In genomic region chr3:15861163-15861562, GRCh38 we compare ENCODE assay signal across 12 cellular contexts.
DNase-seq lines count a peak whose midpoint lies in the region; ATAC-seq and TF ChIP-seq lines count a peak whose summit lies in the region.
"Had no signal": no experiment of that assay in that cellular context is flagged by ENCODE, and none has a peak within 500 bp of the region (broad histone marks: within the 10 kb centered on the region; RNA-seq: fewer than 3 reads in every experiment).

No MANE protein-coding gene starts in this region.

- peak overlapping the region; percentile 72 for H3K4me2 ChIP-seq in fibroblast of lung (ENCODE audit: extremely low read depth, insufficient read depth, low read length)

- H3K27me3 ChIP-seq in right cardiac atrium (ENCODE audit: control insufficient read depth, insufficient read depth) (no peaks in the 10 kb centered on the region), fibroblast of lung (ENCODE audit: control insufficient read depth, insufficient read depth, low read length) (no peaks in the 10 kb centered on the region)
- H3K27me3 ChIP-seq: heart right ventricle, sigmoid colon had no signal

- H3K9me3 ChIP-seq in right cardiac atrium (ENCODE audit: control insufficient read depth, low read length), result no peaks in the 10 kb centered on the region
- H3K9me3 ChIP-seq in fibroblast of lung (ENCODE audit: control insufficient read depth, insufficient read depth, low read depth, low read length), result no peaks in the 10 kb centered on the region
- H3K9me3 ChIP-seq: heart right ventricle, sigmoid colon had no signal

- H2AFZ ChIP-seq in fibroblast of lung (ENCODE audit: low read length), result peak overlapping the region; percentile 8

- H3K27ac Mint-ChIP-seq in T-helper 2 cell treated with Interferon-gamma antibody and Interleukin-4, amounts not matched to agents 5 μg/mL and 100 μg/mL, for 36 hours, result peak overlapping the region; percentile 28

- H3K36me3 Mint-ChIP-seq in T-helper 2 cell treated with Interferon-gamma antibody and Interleukin-4, amounts not matched to agents 5 μg/mL and 100 μg/mL, for 36 hours (ENCODE audit: low read depth), result peaks cover 6% of the 10 kb centered on the region

- peaks cover 9% of the 10 kb centered on the region for H3K9me3 Mint-ChIP-seq in T-helper 2 cell treated with Interferon-gamma antibody and Interleukin-4, amounts not matched to agents 5 μg/mL and 100 μg/mL, for 36 hours

- H3K4me3 ChIP-seq in right cardiac atrium (ENCODE audit: low read length) (peak overlapping the region; percentile 96), fibroblast of lung (replicated peaks in 1 of 4; ENCODE audit: control extremely low read depth in 1 of 4, insufficient read depth in 1 of 4, low read depth in 3 of 4, low read length in 4 of 4) (peak overlapping the region in 2 of 4 experiments; percentile 78 to 82)

- no peaks in the 10 kb centered on the region for H3K36me3 ChIP-seq in fibroblast of lung (ENCODE audit: control insufficient read depth, insufficient read depth, low read length)
- H3K36me3 ChIP-seq: heart right ventricle, sigmoid colon had no signal

- ATAC-seq in right cardiac atrium (no peak), GM21515 (IDR thresholded peaks at IDR 0.05; ENCODE audit: unreplicated experiment) (no peak)

- TF ChIP-seq CTCF in fibroblast of lung (conservative IDR thresholded peaks at IDR 0.05 in 1 of 2, IDR thresholded peaks at IDR 0.05 in 1 of 2; ENCODE audit: low read depth in 1 of 2, low read length in 2 of 2), result no peak

- DNase-seq in right cardiac atrium (no peak), cardiac septum (ENCODE audit: low spot score) (no peak), fibroblast of lung (ENCODE audit: low read depth in 2 of 2) (no peak), superior temporal gyrus (ENCODE audit: extremely low spot score) (peak; percentile 44), D341Med (ENCODE audit: low spot score) (no peak), putamen (ENCODE audit: low spot score) (no peak)
- no peak for DNase-seq in T-helper 2 cell treated with Interferon-gamma antibody and Interleukin-4, amounts not matched to agents 5 μg/mL and 100 μg/mL, for 36 hours (ENCODE audit: low spot score)
- DNase-seq: heart right ventricle, NCI-H2081 treated with DMSO at 0.1 percent for 48 hours, sigmoid colon, T1000 had no signal

- peaks cover 2% of the 10 kb centered on the region for H3K27me3 Mint-ChIP-seq in T-helper 2 cell treated with Interferon-gamma antibody and Interleukin-4, amounts not matched to agents 5 μg/mL and 100 μg/mL, for 36 hours (ENCODE audit: low read depth)

- H3K27ac ChIP-seq in right cardiac atrium (ENCODE audit: low read length) (no peak overlapping the region), fibroblast of lung (ENCODE audit: insufficient read depth, low read length) (no peak overlapping the region)

- no peak overlapping the region for H3K9ac ChIP-seq in fibroblast of lung (ENCODE audit: insufficient read depth, low read length)

- peaks cover 27% of the 10 kb centered on the region for H3K4me1 Mint-ChIP-seq in T-helper 2 cell treated with Interferon-gamma antibody and Interleukin-4, amounts not matched to agents 5 μg/mL and 100 μg/mL, for 36 hours (ENCODE audit: low read depth)

- peak overlapping the region; percentile 84 for H3K4me3 Mint-ChIP-seq in T-helper 2 cell treated with Interferon-gamma antibody and Interleukin-4, amounts not matched to agents 5 μg/mL and 100 μg/mL, for 36 hours

- H3K79me2 ChIP-seq in fibroblast of lung (ENCODE audit: control insufficient read depth, insufficient read depth, low read length), result peaks cover 3% of the 10 kb centered on the region

- WGBS in right cardiac atrium, result 43% methylated on average over 4 of the region's 4 CpGs

- H3K4me1 ChIP-seq in right cardiac atrium (ENCODE audit: control insufficient read depth, insufficient read depth, low read length) (no peaks in the 10 kb centered on the region), fibroblast of lung (ENCODE audit: control insufficient read depth, extremely low read depth, insufficient read depth, low read length) (peaks cover 3% of the 10 kb centered on the region)

- intact Hi-C loops in right cardiac atrium (cut with DNase I), result no loop called here
- intact Hi-C loops in cardiac septum (cut with DNase I), result no loop called here

- no peaks in the 10 kb centered on the region for H4K20me1 ChIP-seq in fibroblast of lung (ENCODE audit: control insufficient read depth, extremely low read depth, insufficient read depth, low read length)
